1 cellular context compared by ENCODE assay signal in genomic region chr1:184905601-184906322, GRCh38.
A peak's percentile ranks its signal among the peaks of the same experiment; 100 is the strongest.
TF ChIP-seq lines count a peak whose summit lies in the region.

No MANE protein-coding gene starts in this region.

TF ChIP-seq in HEK293, 187 proteins besides CTCF, POLR2A, EP300 and RAD21 (continued from another document):
- TF ChIP-seq PATZ1 (tag by site-specific recombination; IDR thresholded peaks at IDR 0.05) = no peak
- TF ChIP-seq ZNF350 (tag by site-specific recombination; IDR thresholded peaks at IDR 0.05) = no peak
- no peak for TF ChIP-seq ZSCAN16 (tag by site-specific recombination; IDR thresholded peaks at IDR 0.05)
- no peak for TF ChIP-seq ZNF10 (tag by site-specific recombination; IDR thresholded peaks at IDR 0.05)
- TF ChIP-seq ZNF19 (tag by site-specific recombination; IDR thresholded peaks at IDR 0.05; ENCODE audit: low read depth) = 0 out of 2 replicates have a peak, but pooled peaks have one; percentile 5
- peak; percentile 20; the same call in 1 of the 2 replicates for TF ChIP-seq ZBTB44 (tag by site-specific recombination; IDR thresholded peaks at IDR 0.05)
- TF ChIP-seq PRDM10 (tag by site-specific recombination; IDR thresholded peaks at IDR 0.05) = peak; percentile 59
- TF ChIP-seq ZNF529 (tag by site-specific recombination; IDR thresholded peaks at IDR 0.05; ENCODE audit: insufficient replicate concordance) = no peak
- TF ChIP-seq ZFP37 (tag by site-specific recombination; IDR thresholded peaks at IDR 0.05) = no peak
- TF ChIP-seq ZNF837 (tag by site-specific recombination; IDR thresholded peaks at IDR 0.05) = no peak
- no peak for TF ChIP-seq ZSCAN4 (tag by site-specific recombination; IDR thresholded peaks at IDR 0.05)
- no peak for TF ChIP-seq AEBP2 (tag by site-specific recombination; IDR thresholded peaks at IDR 0.05; ENCODE audit: borderline replicate concordance)
- no peak for TF ChIP-seq ZNF843 (tag by site-specific recombination; IDR thresholded peaks at IDR 0.05)
- no peak for TF ChIP-seq ZBTB17 (tag by site-specific recombination; IDR thresholded peaks at IDR 0.05)
- TF ChIP-seq ZBTB6 (tag by site-specific recombination; IDR thresholded peaks at IDR 0.05) = no peak
- no peak for TF ChIP-seq BCL11B (tag by site-specific recombination; IDR thresholded peaks at IDR 0.05; ENCODE audit: low read depth)
- no peak for TF ChIP-seq ZNF658 (tag by site-specific recombination; IDR thresholded peaks at IDR 0.05)
- TF ChIP-seq ZNF26 (tag by site-specific recombination; IDR thresholded peaks at IDR 0.05) = no peak
- no peak for TF ChIP-seq ZNF248 (tag by site-specific recombination; IDR thresholded peaks at IDR 0.05)
- no peak for TF ChIP-seq ZNF791 (tag by site-specific recombination; IDR thresholded peaks at IDR 0.05)
- TF ChIP-seq SCRT1 (tag by site-specific recombination; IDR thresholded peaks at IDR 0.05; ENCODE audit: borderline replicate concordance) = no peak
- TF ChIP-seq ZNF585B (tag by site-specific recombination; IDR thresholded peaks at IDR 0.05) = no peak
- 0 out of 2 replicates have a peak, but pooled peaks have one; percentile 36 for TF ChIP-seq ZNF692 (tag by site-specific recombination; IDR thresholded peaks at IDR 0.05)
- TF ChIP-seq ZNF157 (tag by site-specific recombination; IDR thresholded peaks at IDR 0.05) = no peak
- TF ChIP-seq ZNF211 (tag by site-specific recombination; IDR thresholded peaks at IDR 0.05; ENCODE audit: low read depth) = no peak
- TF ChIP-seq ZFP41 (tag by site-specific recombination; IDR thresholded peaks at IDR 0.05; ENCODE audit: borderline replicate concordance) = no peak
- TF ChIP-seq ZNF544 (tag by site-specific recombination; IDR thresholded peaks at IDR 0.05) = no peak
